ENCODE assay signal across 31 cellular contexts in the genomic region with DNA sequence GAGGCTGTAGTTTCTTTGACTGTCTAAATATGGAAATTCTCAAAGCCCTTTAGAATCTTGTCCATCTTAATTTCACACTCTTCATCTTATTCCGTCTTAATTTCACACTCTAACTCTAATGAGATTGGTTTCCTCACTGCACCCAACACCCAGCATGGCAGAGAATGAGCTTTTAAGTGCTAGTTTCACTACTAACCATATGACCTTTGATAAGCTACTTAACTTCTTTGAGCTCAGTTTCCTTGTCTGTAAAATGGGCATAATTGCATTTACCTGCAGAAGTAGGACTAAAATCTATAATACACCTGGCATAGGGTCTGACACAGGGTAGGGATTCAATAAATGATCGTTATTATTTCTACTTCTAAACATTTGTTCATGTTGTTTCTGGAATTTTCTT.
"Had no signal": no experiment of that assay in that cellular context is flagged by ENCODE, and none has a peak within 500 bp of the region (broad histone marks: within the 10 kb centered on the region; RNA-seq: fewer than 3 reads in every experiment).

No MANE protein-coding gene starts in this region.

- H3K27ac ChIP-seq: neural progenitor cell, ovary, parathyroid adenoma, psoas muscle, skin epidermis, spleen, thoracic aorta, thyroid gland, tibial nerve, vagina had no signal

- H3K36me3 ChIP-seq: ovary had no signal

- FAIRE-seq: urothelium cell line had no signal

- H3K79me2 ChIP-seq: parathyroid adenoma had no signal

- H3K9me3 ChIP-seq: ovary, psoas muscle, spleen, thoracic aorta, thyroid gland, tibial nerve, upper lobe of left lung, vagina had no signal

- H3K4me3 Mint-ChIP-seq: natural killer cell; nephron; neural progenitor cell; stimulated activated memory B cell treated with anti-CD40 and anti-IgM and Interleukin-4, amounts not matched to agents 10 μg/mL and 1 μg/mL and 100 μg/mL, for 72 hours; stimulated activated naive CD8-positive, alpha-beta T cell treated with anti-CD3 and anti-CD28 coated beads, Interleukin-15, amount 100 ng/mL, for 72 hours had no signal

- H3K9ac ChIP-seq: neural progenitor cell, parathyroid adenoma had no signal

- H3K4me1 Mint-ChIP-seq: natural killer cell; nephron; neural progenitor cell; stimulated activated memory B cell treated with anti-CD40 and anti-IgM and Interleukin-4, amounts not matched to agents 10 μg/mL and 1 μg/mL and 100 μg/mL, for 72 hours had no signal

- H3K4me2 ChIP-seq: neural progenitor cell, smooth muscle cell had no signal

- DNase-seq: natural killer cell; occipital lobe; ovary; posterior cingulate gyrus; psoas muscle; right cardiac atrium; spleen; stimulated activated CD4-positive, alpha-beta T cell treated with anti-CD3 and anti-CD28 coated beads, Interleukin-12 subunit alpha, Interleukin-12 subunit beta, amount 100 ng/mL, for 4 hours; stimulated activated CD4-positive, alpha-beta T cell treated with anti-CD3 and anti-CD28 coated beads, Interleukin-1b, Interleukin-23, amount 100 ng/mL, for 48 hours; stimulated activated CD4-positive, alpha-beta T cell treated with anti-CD3 and anti-CD28 coated beads, Interleukin-4, amount 100 ng/mL, for 1 hour; stimulated activated CD4-positive, alpha-beta T cell treated with anti-CD3 and anti-CD28 coated beads, Interleukin-4, amount 100 ng/mL, for 4 hours; stimulated activated CD8-positive, alpha-beta memory T cell treated with anti-CD3 and anti-CD28 coated beads, Interleukin-4, amount 100 ng/mL, for 48 hours; stimulated activated naive CD4-positive, alpha-beta T cell; stimulated activated naive CD8-positive, alpha-beta T cell treated with anti-CD3 and anti-CD28 coated beads, Interleukin-15, amount 100 ng/mL, for 72 hours; stimulated activated naive CD8-positive, alpha-beta T cell treated with anti-CD3 and anti-CD28 coated beads, Interleukin-15, Interleukin-2, amounts not matched to agents 100 U/mL and 50 U/mL, for 24 hours; substantia nigra; thyroid gland; trophoblast cell; upper lobe of left lung had no signal

- H3K4me1 ChIP-seq: neural progenitor cell, parathyroid adenoma, psoas muscle, thyroid gland, tibial nerve, vagina had no signal

- H2AFZ ChIP-seq: neural progenitor cell, parathyroid adenoma had no signal

- H3K9me3 Mint-ChIP-seq: natural killer cell; nephron; neural progenitor cell; stimulated activated memory B cell treated with anti-CD40 and anti-IgM and Interleukin-4, amounts not matched to agents 10 μg/mL and 1 μg/mL and 100 μg/mL, for 72 hours; stimulated activated naive CD8-positive, alpha-beta T cell treated with anti-CD3 and anti-CD28 coated beads, Interleukin-15, amount 100 ng/mL, for 72 hours had no signal

- H3K4me3 ChIP-seq: neural progenitor cell, ovary, psoas muscle, skin epidermis, smooth muscle cell, spleen, thoracic aorta, thyroid gland, tibial nerve, upper lobe of left lung, vagina had no signal

- H3K27me3 ChIP-seq: neural progenitor cell, ovary, spleen, thyroid gland, tibial nerve, upper lobe of left lung, vagina had no signal

- H3K27ac Mint-ChIP-seq: natural killer cell; nephron; neural progenitor cell; progenitor cell of endocrine pancreas; stimulated activated memory B cell treated with anti-CD40 and anti-IgM and Interleukin-4, amounts not matched to agents 10 μg/mL and 1 μg/mL and 100 μg/mL, for 72 hours; stimulated activated naive CD8-positive, alpha-beta T cell treated with anti-CD3 and anti-CD28 coated beads, Interleukin-15, amount 100 ng/mL, for 72 hours had no signal

- H3K27me3 Mint-ChIP-seq: progenitor cell of endocrine pancreas; stimulated activated memory B cell treated with anti-CD40 and anti-IgM and Interleukin-4, amounts not matched to agents 10 μg/mL and 1 μg/mL and 100 μg/mL, for 72 hours; stimulated activated naive CD8-positive, alpha-beta T cell treated with anti-CD3 and anti-CD28 coated beads, Interleukin-15, amount 100 ng/mL, for 72 hours had no signal

- ATAC-seq: natural killer cell; psoas muscle; right cardiac atrium; sciatic nerve; stimulated activated memory B cell treated with anti-CD40 and anti-IgM and Interleukin-4, amounts not matched to agents 10 μg/mL and 1 μg/mL and 100 μg/mL, for 72 hours; stimulated activated naive CD8-positive, alpha-beta T cell treated with anti-CD3 and anti-CD28 coated beads, Interleukin-15, amount 100 ng/mL, for 72 hours; stimulated activated naive CD8-positive, alpha-beta T cell treated with anti-CD3 and anti-CD28 coated beads, Interleukin-15, Interleukin-2, amounts not matched to agents 100 U/mL and 50 U/mL, for 24 hours had no signal
